ENCODE assay signal across 1 cellular context in the genomic region with DNA sequence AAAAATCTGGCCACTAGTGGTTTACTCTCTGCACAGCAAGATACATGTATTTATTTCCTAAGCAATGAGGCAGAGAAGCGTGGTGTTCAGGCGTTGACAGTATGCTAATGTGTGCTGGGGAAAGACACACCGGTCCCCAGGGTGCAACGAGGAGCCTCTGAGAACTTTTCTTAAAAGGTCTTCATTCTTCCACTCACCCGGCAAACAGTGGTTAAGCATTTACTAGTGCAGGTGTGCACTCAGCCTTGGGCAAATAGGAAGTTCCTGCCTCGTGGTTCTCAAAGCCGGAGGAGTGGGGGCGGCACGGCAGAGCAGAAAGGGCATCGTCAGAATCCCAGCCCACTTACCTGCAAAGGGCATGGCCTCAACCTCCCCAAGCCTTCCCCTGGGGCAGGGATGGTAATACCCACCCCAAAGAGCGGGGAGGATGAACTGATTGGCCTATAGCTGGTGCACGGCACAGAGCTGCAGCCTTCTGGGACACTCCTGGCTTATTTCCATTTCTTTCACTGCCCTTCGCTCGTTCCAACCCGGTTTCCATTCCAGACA.
TF ChIP-seq lines count a peak whose summit lies in the region.

No MANE protein-coding gene starts in this region.

TF ChIP-seq in K562, 482 proteins besides CTCF, POLR2A, EP300 and RAD21 (continued from another document):
- TF ChIP-seq, protein P1, sequence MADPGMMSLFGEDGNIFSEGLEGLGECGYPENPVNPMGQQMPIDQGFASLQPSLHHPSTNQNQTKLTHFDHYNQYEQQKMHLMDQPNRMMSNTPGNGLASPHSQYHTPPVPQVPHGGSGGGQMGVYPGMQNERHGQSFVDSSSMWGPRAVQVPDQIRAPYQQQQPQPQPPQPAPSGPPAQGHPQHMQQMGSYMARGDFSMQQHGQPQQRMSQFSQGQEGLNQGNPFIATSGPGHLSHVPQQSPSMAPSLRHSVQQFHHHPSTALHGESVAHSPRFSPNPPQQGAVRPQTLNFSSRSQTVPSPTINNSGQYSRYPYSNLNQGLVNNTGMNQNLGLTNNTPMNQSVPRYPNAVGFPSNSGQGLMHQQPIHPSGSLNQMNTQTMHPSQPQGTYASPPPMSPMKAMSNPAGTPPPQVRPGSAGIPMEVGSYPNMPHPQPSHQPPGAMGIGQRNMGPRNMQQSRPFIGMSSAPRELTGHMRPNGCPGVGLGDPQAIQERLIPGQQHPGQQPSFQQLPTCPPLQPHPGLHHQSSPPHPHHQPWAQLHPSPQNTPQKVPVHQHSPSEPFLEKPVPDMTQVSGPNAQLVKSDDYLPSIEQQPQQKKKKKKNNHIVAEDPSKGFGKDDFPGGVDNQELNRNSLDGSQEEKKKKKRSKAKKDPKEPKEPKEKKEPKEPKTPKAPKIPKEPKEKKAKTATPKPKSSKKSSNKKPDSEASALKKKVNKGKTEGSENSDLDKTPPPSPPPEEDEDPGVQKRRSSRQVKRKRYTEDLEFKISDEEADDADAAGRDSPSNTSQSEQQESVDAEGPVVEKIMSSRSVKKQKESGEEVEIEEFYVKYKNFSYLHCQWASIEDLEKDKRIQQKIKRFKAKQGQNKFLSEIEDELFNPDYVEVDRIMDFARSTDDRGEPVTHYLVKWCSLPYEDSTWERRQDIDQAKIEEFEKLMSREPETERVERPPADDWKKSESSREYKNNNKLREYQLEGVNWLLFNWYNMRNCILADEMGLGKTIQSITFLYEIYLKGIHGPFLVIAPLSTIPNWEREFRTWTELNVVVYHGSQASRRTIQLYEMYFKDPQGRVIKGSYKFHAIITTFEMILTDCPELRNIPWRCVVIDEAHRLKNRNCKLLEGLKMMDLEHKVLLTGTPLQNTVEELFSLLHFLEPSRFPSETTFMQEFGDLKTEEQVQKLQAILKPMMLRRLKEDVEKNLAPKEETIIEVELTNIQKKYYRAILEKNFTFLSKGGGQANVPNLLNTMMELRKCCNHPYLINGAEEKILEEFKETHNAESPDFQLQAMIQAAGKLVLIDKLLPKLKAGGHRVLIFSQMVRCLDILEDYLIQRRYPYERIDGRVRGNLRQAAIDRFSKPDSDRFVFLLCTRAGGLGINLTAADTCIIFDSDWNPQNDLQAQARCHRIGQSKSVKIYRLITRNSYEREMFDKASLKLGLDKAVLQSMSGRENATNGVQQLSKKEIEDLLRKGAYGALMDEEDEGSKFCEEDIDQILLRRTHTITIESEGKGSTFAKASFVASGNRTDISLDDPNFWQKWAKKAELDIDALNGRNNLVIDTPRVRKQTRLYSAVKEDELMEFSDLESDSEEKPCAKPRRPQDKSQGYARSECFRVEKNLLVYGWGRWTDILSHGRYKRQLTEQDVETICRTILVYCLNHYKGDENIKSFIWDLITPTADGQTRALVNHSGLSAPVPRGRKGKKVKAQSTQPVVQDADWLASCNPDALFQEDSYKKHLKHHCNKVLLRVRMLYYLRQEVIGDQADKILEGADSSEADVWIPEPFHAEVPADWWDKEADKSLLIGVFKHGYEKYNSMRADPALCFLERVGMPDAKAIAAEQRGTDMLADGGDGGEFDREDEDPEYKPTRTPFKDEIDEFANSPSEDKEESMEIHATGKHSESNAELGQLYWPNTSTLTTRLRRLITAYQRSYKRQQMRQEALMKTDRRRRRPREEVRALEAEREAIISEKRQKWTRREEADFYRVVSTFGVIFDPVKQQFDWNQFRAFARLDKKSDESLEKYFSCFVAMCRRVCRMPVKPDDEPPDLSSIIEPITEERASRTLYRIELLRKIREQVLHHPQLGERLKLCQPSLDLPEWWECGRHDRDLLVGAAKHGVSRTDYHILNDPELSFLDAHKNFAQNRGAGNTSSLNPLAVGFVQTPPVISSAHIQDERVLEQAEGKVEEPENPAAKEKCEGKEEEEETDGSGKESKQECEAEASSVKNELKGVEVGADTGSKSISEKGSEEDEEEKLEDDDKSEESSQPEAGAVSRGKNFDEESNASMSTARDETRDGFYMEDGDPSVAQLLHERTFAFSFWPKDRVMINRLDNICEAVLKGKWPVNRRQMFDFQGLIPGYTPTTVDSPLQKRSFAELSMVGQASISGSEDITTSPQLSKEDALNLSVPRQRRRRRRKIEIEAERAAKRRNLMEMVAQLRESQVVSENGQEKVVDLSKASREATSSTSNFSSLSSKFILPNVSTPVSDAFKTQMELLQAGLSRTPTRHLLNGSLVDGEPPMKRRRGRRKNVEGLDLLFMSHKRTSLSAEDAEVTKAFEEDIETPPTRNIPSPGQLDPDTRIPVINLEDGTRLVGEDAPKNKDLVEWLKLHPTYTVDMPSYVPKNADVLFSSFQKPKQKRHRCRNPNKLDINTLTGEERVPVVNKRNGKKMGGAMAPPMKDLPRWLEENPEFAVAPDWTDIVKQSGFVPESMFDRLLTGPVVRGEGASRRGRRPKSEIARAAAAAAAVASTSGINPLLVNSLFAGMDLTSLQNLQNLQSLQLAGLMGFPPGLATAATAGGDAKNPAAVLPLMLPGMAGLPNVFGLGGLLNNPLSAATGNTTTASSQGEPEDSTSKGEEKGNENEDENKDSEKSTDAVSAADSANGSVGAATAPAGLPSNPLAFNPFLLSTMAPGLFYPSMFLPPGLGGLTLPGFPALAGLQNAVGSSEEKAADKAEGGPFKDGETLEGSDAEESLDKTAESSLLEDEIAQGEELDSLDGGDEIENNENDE (IDR thresholded peaks at IDR 0.05; ENCODE audit: low read depth, low read length), result no peak
- TF ChIP-seq POLR2AphosphoS5 (IDR thresholded peaks at IDR 0.05; ENCODE audit: control insufficient read depth, insufficient read depth, low read depth, low read length) (no peak), ZNF3 (CRISPR knock-in tag; IDR thresholded peaks at IDR 0.05) (no peak), TEAD1 (CRISPR knock-in tag; IDR thresholded peaks at IDR 0.05) (no peak), ZNF785 (CRISPR knock-in tag; IDR thresholded peaks at IDR 0.05) (no peak), SIN3B (IDR thresholded peaks at IDR 0.05; ENCODE audit: low read depth) (no peak), MCM7 (IDR thresholded peaks at IDR 0.05) (no peak), MBD2 (IDR thresholded peaks at IDR 0.05; ENCODE audit: borderline replicate concordance, low read depth) (no peak)
- TF ChIP-seq, protein P2, sequence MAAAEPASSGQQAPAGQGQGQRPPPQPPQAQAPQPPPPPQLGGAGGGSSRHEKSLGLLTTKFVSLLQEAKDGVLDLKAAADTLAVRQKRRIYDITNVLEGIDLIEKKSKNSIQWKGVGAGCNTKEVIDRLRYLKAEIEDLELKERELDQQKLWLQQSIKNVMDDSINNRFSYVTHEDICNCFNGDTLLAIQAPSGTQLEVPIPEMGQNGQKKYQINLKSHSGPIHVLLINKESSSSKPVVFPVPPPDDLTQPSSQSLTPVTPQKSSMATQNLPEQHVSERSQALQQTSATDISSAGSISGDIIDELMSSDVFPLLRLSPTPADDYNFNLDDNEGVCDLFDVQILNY (CRISPR knock-in tag; IDR thresholded peaks at IDR 0.05), result no peak
TF ChIP-seq in K562: peak in this region for 0.
